10 cellular contexts compared by ENCODE assay signal in genomic region chr1:21913763-21914162, GRCh38. TPM values are rescaled to one million over a fixed set of nuclear protein-coding genes. Genes with fewer than 3 reads are reported as not detected.
DNase-seq lines count a peak whose midpoint lies in the region; ATAC-seq and TF ChIP-seq lines count a peak whose summit lies in the region.
"Had no signal": no experiment of that assay in that cellular context is flagged by ENCODE, and none has a peak within 500 bp of the region (broad histone marks: within the 10 kb centered on the region; RNA-seq: fewer than 3 reads in every experiment).

No MANE protein-coding gene starts in this region.

- WGBS in esophagus, 2 donors: 39 to 46% methylated on average over 5 of the region's 5 CpGs

- no peaks in the 10 kb centered on the region for H3K9me3 Mint-ChIP-seq in Caco-2 (ENCODE audit: unreplicated experiment)

- H3K36me3 ChIP-seq in Caco-2 (ENCODE audit: control insufficient read depth, insufficient read depth, low read length) (no peaks in the 10 kb centered on the region; the same call in 1 of the 2 replicates), esophagus (ENCODE audit: control insufficient read depth in 2 of 2, insufficient read depth in 2 of 2, low read length in 1 of 2) (no peaks in the 10 kb centered on the region), parathyroid adenoma (ENCODE audit: control insufficient read depth, insufficient read depth, low read length) (no peaks in the 10 kb centered on the region)
- H3K36me3 ChIP-seq: brain microvascular endothelial cell had no signal

- intact Hi-C loops in Caco-2 (cut with micrococcal nuclease; ENCODE audit: unreplicated experiment): no loop called here

- POLR2A ChIA-PET in Caco-2 (lab: Charles Lee): no interaction called here

- H3K27ac ChIP-seq in esophagus (ENCODE audit: low read depth in 2 of 2, low read length in 1 of 2) (peak overlapping the region; percentile 84 to 89), parathyroid adenoma (peak overlapping the region; percentile 39)
- H3K27ac ChIP-seq: brain microvascular endothelial cell had no signal

- no peak overlapping the region for H3K4me2 ChIP-seq in parathyroid adenoma (ENCODE audit: low read length)

- H3K27me3 ChIP-seq in Caco-2 (replicated peaks; ENCODE audit: control insufficient read depth, insufficient read depth, low read length) (no peaks in the 10 kb centered on the region), esophagus (ENCODE audit: control insufficient read depth in 1 of 2, insufficient read depth in 2 of 2, low read length in 2 of 2) (no peaks in the 10 kb centered on the region), parathyroid adenoma (ENCODE audit: control insufficient read depth, insufficient read depth, low read length) (no peaks in the 10 kb centered on the region)
- H3K27me3 ChIP-seq: brain microvascular endothelial cell had no signal

- H3K9ac ChIP-seq in parathyroid adenoma: no peak overlapping the region

- H3K27ac Mint-ChIP-seq in Caco-2 (ENCODE audit: unreplicated experiment): peak overlapping the region; percentile 83

- no peak overlapping the region for H3K4me3 Mint-ChIP-seq in Caco-2 (ENCODE audit: unreplicated experiment)

- H3K4me3 ChIP-seq in Caco-2 (ENCODE audit: low read depth, low read length) (no peak overlapping the region), esophagus (ENCODE audit: low read depth in 1 of 2, low read length in 2 of 2) (no peak overlapping the region), parathyroid adenoma (ENCODE audit: low read depth, low read length) (no peak overlapping the region)

- H3K27me3 Mint-ChIP-seq in Caco-2 (ENCODE audit: insufficient read depth, unreplicated experiment): no peaks in the 10 kb centered on the region

- H3K4me1 ChIP-seq in Caco-2 (peaks cover 63% of the 10 kb centered on the region), esophagus (ENCODE audit: control insufficient read depth in 2 of 2, insufficient read depth in 2 of 2, low read length in 1 of 2) (peaks cover 23 to 28% of the 10 kb centered on the region in 2 donors), parathyroid adenoma (peaks cover 13% of the 10 kb centered on the region)

- no peak for ATAC-seq in GM18505 (IDR thresholded peaks at IDR 0.05; ENCODE audit: unreplicated experiment)

- H2AFZ ChIP-seq in parathyroid adenoma: no peak overlapping the region

- H3K36me3 Mint-ChIP-seq in Caco-2 (ENCODE audit: insufficient read depth, unreplicated experiment): peaks cover 52% of the 10 kb centered on the region

- TF ChIP-seq POLR2A in GM18505 (IDR thresholded peaks at IDR 0.05; ENCODE audit: borderline replicate concordance, extremely low read depth, insufficient read depth, insufficient read length): no peak

- CTCF ChIA-PET in Caco-2 (lab: Charles Lee): interaction anchor here (0.6 kb wide), 1 partner anchor 348 kb away, joined by 4 read pairs; no protein-coding TSS in a partner anchor

- no peak for DNase-seq in Caco-2
- peak; percentile 38 for DNase-seq in NCI-H460 (ENCODE audit: extremely low read depth, low read depth)
- no peak for DNase-seq in activated effector memory CD4-positive, alpha-beta T cell treated with anti-CD3 and anti-CD28 coated beads, Interleukin-2, amount 50 U/mL, for 16 hours
- no peak for DNase-seq in mucosa of gallbladder (ENCODE audit: low spot score)
- no peak for DNase-seq in activated CD4-positive, alpha-beta T cell treated with anti-CD3 and anti-CD28 coated beads, Interleukin-2, amount 50 U/mL, for 48 hours
- DNase-seq: brain microvascular endothelial cell; stimulated activated CD4-positive, alpha-beta T cell treated with anti-CD3 and anti-CD28 coated beads, Interleukin-4, amount 100 ng/mL, for 24 hours had no signal

- no peak for TF ChIP-seq CTCF in Caco-2 (IDR thresholded peaks at IDR 0.05; ENCODE audit: insufficient read depth in 1 of 2, low read depth in 1 of 2, low read length in 1 of 2, severe bottlenecking in 1 of 2, unreplicated experiment in 1 of 2)
- TF ChIP-seq CTCF in parathyroid adenoma (IDR thresholded peaks at IDR 0.05): no peak

- no TSS peak for BruUV-seq in Caco-2 (replicated peaks; lab: Mats Ljungman, UMichigan)

- H3K9me3 ChIP-seq in Caco-2 (no peaks in the 10 kb centered on the region), esophagus (ENCODE audit: control insufficient read depth in 2 of 2, insufficient read depth in 1 of 2, low read depth in 1 of 2, low read length in 1 of 2) (no peaks in the 10 kb centered on the region), parathyroid adenoma (ENCODE audit: control insufficient read depth, low read length) (no peaks in the 10 kb centered on the region)

- peaks cover 44% of the 10 kb centered on the region for H3K4me1 Mint-ChIP-seq in Caco-2 (ENCODE audit: low read depth, unreplicated experiment)

- H3K79me2 ChIP-seq in parathyroid adenoma: no peaks in the 10 kb centered on the region

RNA-seq across cellular contexts. Expression of gene HSPG2, which starts 23.3 kb away (rescaled TPM):
- total RNA-seq in Caco-2 (2022): 234 and 237 TPM in 2 replicates
- total RNA-seq in NCI-H460 (2014; rRNA removed; shearing (Covaris generic)): 35.5 and 45.4 TPM in 2 replicates
- polyA plus RNA-seq in NCI-H460 (2014; cell fraction: nucleus; rRNA removed): 85.6 and 89.6 TPM in 2 replicates
- polyA plus RNA-seq in esophagus: 10 to 100 TPM; 37.6 to 55.0 TPM
- total RNA-seq in mucosa of gallbladder: 746 TPM
